In genomic region chr1:18907914-18908845, GRCh38 we compare ENCODE assay signal across 11 cellular contexts. TPM values are rescaled to one million over a fixed set of nuclear protein-coding genes. Genes with fewer than 3 reads are reported as not detected.
DNase-seq lines count a peak whose midpoint lies in the region; ATAC-seq and TF ChIP-seq lines count a peak whose summit lies in the region.
"Had no signal": no experiment of that assay in that cellular context is flagged by ENCODE, and none has a peak within 500 bp of the region (broad histone marks: within the 10 kb centered on the region; RNA-seq: fewer than 3 reads in every experiment).

No MANE protein-coding gene starts in this region.

- H3K4me1 Mint-ChIP-seq in dendritic cell treated with granulocyte-macrophage colony-stimulating factor and Interleukin-4, amounts not matched to agents 40 ng/mL and 50 ng/mL, for 4 days (ENCODE audit: low read depth) = peaks cover 50% of the 10 kb centered on the region
- peaks cover 19% of the 10 kb centered on the region for H3K4me1 Mint-ChIP-seq in neural progenitor cell

- H3K9ac ChIP-seq in BLaER1 (peak overlapping the region; percentile 87), neural progenitor cell (no peak overlapping the region)

- no peaks in the 10 kb centered on the region for H3K9me3 Mint-ChIP-seq in dendritic cell treated with granulocyte-macrophage colony-stimulating factor and Interleukin-4, amounts not matched to agents 40 ng/mL and 50 ng/mL, for 4 days
- H3K9me3 Mint-ChIP-seq in neural progenitor cell = no peaks in the 10 kb centered on the region

- H3K4me2 ChIP-seq in BLaER1 (peak overlapping the region; percentile 99), neural progenitor cell (peak overlapping the region; percentile 16)

- ATAC-seq in GM21515 (IDR thresholded peaks at IDR 0.05; ENCODE audit: unreplicated experiment) (no peak), GM19455 (IDR thresholded peaks at IDR 0.05; ENCODE audit: unreplicated experiment) (no peak)

- H3K27ac ChIP-seq in BLaER1 = peak overlapping the region; percentile 98
- no peak overlapping the region for H3K27ac ChIP-seq in neural progenitor cell

- peak; percentile 87 to 91 for DNase-seq in Kasumi-1 (lab: John Stamatoyannopoulos, UW)
- peak; percentile 35 for DNase-seq in neural progenitor cell (ENCODE audit: low spot score)
- no peak for DNase-seq in NCI-H2029 treated with DMSO at 0.1 percent for 48 hours (lab: John Stamatoyannopoulos, UW)
- no peak for DNase-seq in NCI-H446 (lab: John Stamatoyannopoulos, UW)
- DNase-seq: NCI-H1417 treated with DMSO at 0.1 percent for 48 hours had no signal

- no peaks in the 10 kb centered on the region for H4K20me1 ChIP-seq in BLaER1
- no peaks in the 10 kb centered on the region for H4K20me1 ChIP-seq in neural progenitor cell (ENCODE audit: low read depth)

- H3K36me3 ChIP-seq in BLaER1 (peaks cover 35% of the 10 kb centered on the region), neural progenitor cell (no peaks in the 10 kb centered on the region)

- peaks cover 89% of the 10 kb centered on the region for H3K4me1 ChIP-seq in BLaER1
- peaks cover 9% of the 10 kb centered on the region for H3K4me1 ChIP-seq in neural progenitor cell

- H3K27me3 Mint-ChIP-seq in dendritic cell treated with granulocyte-macrophage colony-stimulating factor and Interleukin-4, amounts not matched to agents 40 ng/mL and 50 ng/mL, for 4 days = no peaks in the 10 kb centered on the region
- H3K27me3 Mint-ChIP-seq in neural progenitor cell (ENCODE audit: insufficient read depth, low read depth) = peaks cover 5% of the 10 kb centered on the region

- H3K27me3 ChIP-seq in BLaER1 (no peaks in the 10 kb centered on the region), neural progenitor cell (peaks cover 7% of the 10 kb centered on the region)

- H3K4me3 ChIP-seq in BLaER1 = peak overlapping the region; percentile 59
- H3K4me3 ChIP-seq in neural progenitor cell = no peak overlapping the region

- H3K79me2 ChIP-seq in neural progenitor cell (ENCODE audit: low read depth) = no peaks in the 10 kb centered on the region

- no peak overlapping the region for H2AFZ ChIP-seq in neural progenitor cell (replicated peaks)

- H3K9me3 ChIP-seq in BLaER1 = peaks cover 13% of the 10 kb centered on the region
- H3K9me3 ChIP-seq in neural progenitor cell (ENCODE audit: low read depth) = no peaks in the 10 kb centered on the region

- H3K27ac Mint-ChIP-seq in dendritic cell treated with granulocyte-macrophage colony-stimulating factor and Interleukin-4, amounts not matched to agents 40 ng/mL and 50 ng/mL, for 4 days = peak overlapping the region; percentile 78
- peak overlapping the region; percentile 83 for H3K27ac Mint-ChIP-seq in neural progenitor cell

- peaks cover 2% of the 10 kb centered on the region for H3F3A ChIP-seq in neural progenitor cell (ENCODE audit: low read depth)

- H3K4me3 Mint-ChIP-seq in dendritic cell treated with granulocyte-macrophage colony-stimulating factor and Interleukin-4, amounts not matched to agents 40 ng/mL and 50 ng/mL, for 4 days = peak overlapping the region; percentile 70
- H3K4me3 Mint-ChIP-seq in neural progenitor cell = no peak overlapping the region

- intact Hi-C loops in dendritic cell treated with granulocyte-macrophage colony-stimulating factor and Interleukin-4, amounts not matched to agents 40 ng/mL and 50 ng/mL, for 4 days (cut with micrococcal nuclease) = loop anchor here (5.0 kb wide), 2 partner anchors 174 to 189 kb away; no protein-coding TSS in a partner anchor

- TF ChIP-seq CTCF in neural progenitor cell (IDR thresholded peaks at IDR 0.05) = no peak

- H3K36me3 Mint-ChIP-seq in dendritic cell treated with granulocyte-macrophage colony-stimulating factor and Interleukin-4, amounts not matched to agents 40 ng/mL and 50 ng/mL, for 4 days (ENCODE audit: low read depth) = peaks cover 42% of the 10 kb centered on the region
- no peaks in the 10 kb centered on the region for H3K36me3 Mint-ChIP-seq in neural progenitor cell

RNA-seq across cellular contexts. Expression of gene ALDH4A1, which starts 5.8 kb away (rescaled TPM):
- total RNA-seq in neural progenitor cell (ENCODE audit: low replicate concordance) = 21.8 and 39.9 TPM in 2 replicates

RNA-seq across cellular contexts. Expression of gene IFFO2, which starts 48.3 kb away (rescaled TPM):
- total RNA-seq in neural progenitor cell (ENCODE audit: low replicate concordance) = 0.65 and 1.5 TPM in 2 replicates

RNA-seq across cellular contexts. Expression of gene TAS1R2, which starts 48.7 kb away (rescaled TPM):
- not detected in 2 replicates for total RNA-seq in neural progenitor cell (ENCODE audit: low replicate concordance)
- total RNA-seq: fibroblast of villous mesenchyme, posterior vena cava had no signal

Comparison
In these comparisons a context has a peak if more than half of its experiments do, and no peak if none do; other contexts are left out.
1. DNase-seq: peak in Kasumi-1 (2 of 2) and neural progenitor cell (single experiment); none in NCI-H2029 treated with DMSO at 0.1 percent for 48 hours (single experiment) and NCI-H446 (0 of 2).